1 cellular context compared by ENCODE assay signal in genomic region chr5:606061-606460, GRCh38.
TF ChIP-seq lines count a peak whose summit lies in the region.

No MANE protein-coding gene starts in this region.

TF ChIP-seq in HepG2, 621 proteins besides CTCF, POLR2A, EP300 and RAD21:
- TF ChIP-seq ARNTL (CRISPR knock-in tag; IDR thresholded peaks at IDR 0.05) (no peak), PAF1 (CRISPR knock-in tag; IDR thresholded peaks at IDR 0.05) (no peak), ZEB1 (IDR thresholded peaks at IDR 0.05; ENCODE audit: insufficient replicate concordance, low read depth) (no peak), ZNF207 (IDR thresholded peaks at IDR 0.05; ENCODE audit: borderline replicate concordance) (no peak), MXI1 (IDR thresholded peaks at IDR 0.05; ENCODE audit: borderline replicate concordance, low read depth, low read length) (no peak)
